ENCODE assay signal across 1 cellular context in the genomic region with DNA sequence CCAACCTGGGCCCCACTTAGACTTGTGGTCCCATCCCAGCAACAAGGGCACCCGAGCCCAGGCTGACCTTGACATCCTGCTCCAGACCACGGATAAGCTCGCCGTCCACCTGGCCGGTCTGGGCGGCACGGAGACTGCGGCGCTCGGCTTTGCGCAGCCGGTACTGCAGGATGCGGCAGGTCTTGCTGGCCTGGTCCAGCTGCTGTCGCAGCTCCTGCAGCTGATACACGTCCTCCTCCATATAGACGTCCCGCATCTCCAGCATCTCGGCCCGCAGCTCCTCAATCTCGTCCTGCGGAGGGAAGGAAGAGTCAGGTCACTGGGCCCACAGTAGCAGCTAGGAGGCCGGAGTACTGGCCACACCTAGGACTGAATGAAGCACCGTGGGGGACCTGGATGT.
A peak's percentile ranks its signal among the peaks of the same experiment; 100 is the strongest.
TF ChIP-seq lines count a peak whose summit lies in the region.

No MANE protein-coding gene starts in this region.

TF ChIP-seq in HepG2, 621 proteins besides CTCF, POLR2A, EP300 and RAD21:
- TF ChIP-seq AGO2 (optimal IDR thresholded peaks at IDR 0.05; ENCODE audit: low read depth, low read length) (peak; percentile 70), BHLHE40 (IDR thresholded peaks at IDR 0.05; ENCODE audit: low read length) (0 out of 2 replicates have a peak, but pooled peaks have one; percentile 1), MAZ (IDR thresholded peaks at IDR 0.05; ENCODE audit: borderline replicate concordance, low read depth, low read length) (no peak), MAZ (CRISPR knock-in tag; IDR thresholded peaks at IDR 0.05; ENCODE audit: low read depth) (no peak), RBM22 (optimal IDR thresholded peaks at IDR 0.05; ENCODE audit: low read length) (no peak), FOXO4 (CRISPR knock-in tag; conservative IDR thresholded peaks at IDR 0.05) (0 out of 2 replicates have a peak, but pooled peaks have one; percentile 80)
- TF ChIP-seq, protein P1, sequence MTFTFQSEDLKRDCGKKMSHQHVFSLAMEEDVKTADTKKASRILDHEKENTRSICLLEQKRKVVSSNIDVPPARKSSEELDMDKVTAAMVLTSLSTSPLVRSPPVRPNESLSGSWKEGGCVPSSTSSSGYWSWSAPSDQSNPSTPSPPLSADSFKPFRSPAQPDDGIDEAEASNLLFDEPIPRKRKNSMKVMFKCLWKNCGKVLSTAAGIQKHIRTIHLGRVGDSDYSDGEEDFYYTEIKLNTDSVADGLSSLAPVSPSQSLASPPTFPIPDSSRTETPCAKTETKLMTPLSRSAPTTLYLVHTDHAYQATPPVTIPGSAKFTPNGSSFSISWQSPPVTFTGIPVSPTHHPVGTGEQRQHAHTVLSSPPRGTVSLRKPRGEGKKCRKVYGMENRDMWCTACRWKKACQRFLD (CRISPR knock-in tag; IDR thresholded peaks at IDR 0.05; ENCODE audit: borderline replicate concordance) = no peak
- TF ChIP-seq, protein P2, sequence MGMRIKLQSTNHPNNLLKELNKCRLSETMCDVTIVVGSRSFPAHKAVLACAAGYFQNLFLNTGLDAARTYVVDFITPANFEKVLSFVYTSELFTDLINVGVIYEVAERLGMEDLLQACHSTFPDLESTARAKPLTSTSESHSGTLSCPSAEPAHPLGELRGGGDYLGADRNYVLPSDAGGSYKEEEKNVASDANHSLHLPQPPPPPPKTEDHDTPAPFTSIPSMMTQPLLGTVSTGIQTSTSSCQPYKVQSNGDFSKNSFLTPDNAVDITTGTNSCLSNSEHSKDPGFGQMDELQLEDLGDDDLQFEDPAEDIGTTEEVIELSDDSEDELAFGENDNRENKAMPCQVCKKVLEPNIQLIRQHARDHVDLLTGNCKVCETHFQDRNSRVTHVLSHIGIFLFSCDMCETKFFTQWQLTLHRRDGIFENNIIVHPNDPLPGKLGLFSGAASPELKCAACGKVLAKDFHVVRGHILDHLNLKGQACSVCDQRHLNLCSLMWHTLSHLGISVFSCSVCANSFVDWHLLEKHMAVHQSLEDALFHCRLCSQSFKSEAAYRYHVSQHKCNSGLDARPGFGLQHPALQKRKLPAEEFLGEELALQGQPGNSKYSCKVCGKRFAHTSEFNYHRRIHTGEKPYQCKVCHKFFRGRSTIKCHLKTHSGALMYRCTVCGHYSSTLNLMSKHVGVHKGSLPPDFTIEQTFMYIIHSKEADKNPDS (CRISPR knock-in tag; IDR thresholded peaks at IDR 0.05) = 0 out of 2 replicates have a peak, but pooled peaks have one; percentile 44
TF ChIP-seq in HepG2: peak in this region for 4.
